17 cellular contexts compared by ENCODE assay signal in genomic region chr1:230173176-230173575, GRCh38.
"Had no signal": no experiment of that assay in that cellular context is flagged by ENCODE, and none has a peak within 500 bp of the region (broad histone marks: within the 10 kb centered on the region; RNA-seq: fewer than 3 reads in every experiment).

No MANE protein-coding gene starts in this region.

- H3K4me3 Mint-ChIP-seq: activated CD8-positive, alpha-beta T cell treated with anti-CD3 and anti-CD28 coated beads, Interleukin-2, amount 10 ng/mL, durations not matched to agents 7 days and 5 days; activated naive CD8-positive, alpha-beta T cell treated with anti-CD3 and anti-CD28 coated beads, Interleukin-2, amount 10 ng/mL, durations not matched to agents 7 days and 5 days; dendritic cell treated with granulocyte-macrophage colony-stimulating factor and Interleukin-4, amounts not matched to agents 40 ng/mL and 50 ng/mL, for 4 days; effector memory CD8-positive, alpha-beta T cell; immature natural killer cell; neural progenitor cell had no signal

- H3K27me3 ChIP-seq: neural progenitor cell, pancreas, upper lobe of left lung had no signal

- H3K27ac ChIP-seq: epithelial cell of prostate, lower lobe of right lung, neural progenitor cell, pancreas, upper lobe of left lung had no signal

- ATAC-seq: activated CD8-positive, alpha-beta T cell treated with anti-CD3 and anti-CD28 coated beads, Interleukin-2, amount 10 ng/mL, durations not matched to agents 7 days and 5 days; effector memory CD8-positive, alpha-beta T cell; left cardiac atrium; lower lobe of right lung; pancreas had no signal

- H3K9ac ChIP-seq: neural progenitor cell had no signal

- H3K4me3 ChIP-seq: lower lobe of right lung, neural progenitor cell, pancreas, upper lobe of left lung had no signal

- H3K9me3 ChIP-seq: lower lobe of right lung, pancreas, upper lobe of left lung had no signal

- DNase-seq: activated CD4-positive, alpha-beta T cell treated with anti-CD3 and anti-CD28 coated beads for 4 hours; activated CD8-positive, alpha-beta T cell treated with anti-CD3 and anti-CD28 coated beads, Interleukin-2, amount 10 ng/mL, durations not matched to agents 7 days and 5 days; activated naive CD4-positive, alpha-beta T cell; activated naive CD8-positive, alpha-beta T cell treated with anti-CD3 and anti-CD28 coated beads, Interleukin-2, amount 10 ng/mL, durations not matched to agents 7 days and 5 days; anterior cingulate cortex; cerebellar nuclear complex; effector memory CD8-positive, alpha-beta T cell; immature natural killer cell; left cardiac atrium; lower lobe of right lung; pancreas; stimulated activated naive CD4-positive, alpha-beta T cell; T-helper 2 cell; upper lobe of left lung had no signal

- H3K36me3 ChIP-seq: neural progenitor cell, pancreas had no signal

- H3K27me3 Mint-ChIP-seq: dendritic cell treated with granulocyte-macrophage colony-stimulating factor and Interleukin-4, amounts not matched to agents 40 ng/mL and 50 ng/mL, for 4 days; effector memory CD8-positive, alpha-beta T cell had no signal

- H3K9me3 Mint-ChIP-seq: activated naive CD8-positive, alpha-beta T cell treated with anti-CD3 and anti-CD28 coated beads, Interleukin-2, amount 10 ng/mL, durations not matched to agents 7 days and 5 days; dendritic cell treated with granulocyte-macrophage colony-stimulating factor and Interleukin-4, amounts not matched to agents 40 ng/mL and 50 ng/mL, for 4 days; effector memory CD8-positive, alpha-beta T cell; immature natural killer cell; neural progenitor cell had no signal

- H3K27ac Mint-ChIP-seq: activated CD8-positive, alpha-beta T cell treated with anti-CD3 and anti-CD28 coated beads, Interleukin-2, amount 10 ng/mL, durations not matched to agents 7 days and 5 days; activated naive CD8-positive, alpha-beta T cell treated with anti-CD3 and anti-CD28 coated beads, Interleukin-2, amount 10 ng/mL, durations not matched to agents 7 days and 5 days; dendritic cell treated with granulocyte-macrophage colony-stimulating factor and Interleukin-4, amounts not matched to agents 40 ng/mL and 50 ng/mL, for 4 days; neural progenitor cell had no signal
